ENCODE assay signal across 28 cellular contexts in genomic region chrX:5852941-5853340, GRCh38.
"Had no signal": no experiment of that assay in that cellular context is flagged by ENCODE, and none has a peak within 500 bp of the region (broad histone marks: within the 10 kb centered on the region; RNA-seq: fewer than 3 reads in every experiment).

No MANE protein-coding gene starts in this region.

- H3K27me3 Mint-ChIP-seq: activated CD4-positive, alpha-beta memory T cell treated with anti-CD3 and anti-CD28 coated beads for 36 hours; activated CD4-positive, alpha-beta T cell treated with anti-CD3 and anti-CD28 coated beads for 36 hours; activated CD4-positive, alpha-beta T cell treated with anti-CD3 and anti-CD28 coated beads, Interleukin-2, amount 10 ng/mL, durations not matched to agents 24 days and 14 days; activated CD8-positive, alpha-beta memory T cell treated with anti-CD3 and anti-CD28 coated beads, Interleukin-2, amount 10 ng/mL, durations not matched to agents 7 days and 5 days; activated naive CD8-positive, alpha-beta T cell; activated T-cell treated with anti-CD3 and anti-CD28 coated beads, Interleukin-2, amount 50 U/mL, for 24 hours; central memory CD8-positive, alpha-beta T cell; dendritic cell treated with granulocyte-macrophage colony-stimulating factor and Interleukin-4, amounts not matched to agents 40 ng/mL and 50 ng/mL, for 4 days had no signal

- H3K27ac ChIP-seq: brain microvascular endothelial cell, coronary artery, dorsolateral prefrontal cortex had no signal

- H3K4me3 ChIP-seq: coronary artery, dorsolateral prefrontal cortex had no signal

- DNase-seq: activated CD4-positive, alpha-beta memory T cell treated with anti-CD3 and anti-CD28 coated beads for 36 hours; activated CD4-positive, alpha-beta T cell treated with anti-CD3 and anti-CD28 coated beads for 36 hours; activated CD4-positive, alpha-beta T cell treated with anti-CD3 and anti-CD28 coated beads, Interleukin-2, amount 10 ng/mL, durations not matched to agents 24 days and 14 days; activated CD4-positive, CD25-positive, alpha-beta regulatory T cell; activated CD4-positive, CD25-positive, alpha-beta regulatory T cell treated with anti-CD3 and anti-CD28 coated beads, Interleukin-2, amount 50 U/mL, for 72 hours; activated CD8-positive, alpha-beta memory T cell treated with anti-CD3 and anti-CD28 coated beads, Interleukin-2, amount 10 ng/mL, durations not matched to agents 7 days and 5 days; activated CD8-positive, alpha-beta memory T cell treated with anti-CD3 and anti-CD28 coated beads, Interleukin-2, amount 50 U/mL, for 4 hours; activated CD8-positive, alpha-beta T cell treated with anti-CD3 and anti-CD28 coated beads, Interleukin-2, amount 10 ng/mL, durations not matched to agents 7 days and 5 days; activated gamma-delta T cell; activated naive CD4-positive, alpha-beta T cell; activated naive CD4-positive, alpha-beta T cell treated with anti-CD3 and anti-CD28 coated beads, Interleukin-2, amount 50 U/mL, for 16 hours; activated T-cell treated with anti-CD3 and anti-CD28 coated beads, Interleukin-2, amount 50 U/mL, for 24 hours; activated T-cell treated with anti-CD3 and anti-CD28 coated beads, Interleukin-2, amount 50 U/mL, for 72 hours; amniotic stem cell; anterior cingulate cortex; brain microvascular endothelial cell; dorsolateral prefrontal cortex; effector memory CD4-positive, alpha-beta T cell; endodermal cell; foreskin fibroblast; head of caudate nucleus; T-helper 1 cell; T-helper 2 cell had no signal

- H3K4me1 Mint-ChIP-seq: activated CD4-positive, alpha-beta T cell treated with anti-CD3 and anti-CD28 coated beads for 36 hours; activated CD4-positive, alpha-beta T cell treated with anti-CD3 and anti-CD28 coated beads, Interleukin-2, amount 10 ng/mL, durations not matched to agents 24 days and 14 days; activated CD8-positive, alpha-beta memory T cell treated with anti-CD3 and anti-CD28 coated beads, Interleukin-2, amount 10 ng/mL, durations not matched to agents 7 days and 5 days; central memory CD8-positive, alpha-beta T cell had no signal

- H3K36me3 ChIP-seq: brain microvascular endothelial cell had no signal

- H3K36me3 Mint-ChIP-seq: activated CD4-positive, alpha-beta memory T cell treated with anti-CD3 and anti-CD28 coated beads for 36 hours; activated CD8-positive, alpha-beta memory T cell treated with anti-CD3 and anti-CD28 coated beads, Interleukin-2, amount 10 ng/mL, durations not matched to agents 7 days and 5 days; activated naive CD8-positive, alpha-beta T cell had no signal

- ATAC-seq: activated CD4-positive, alpha-beta T cell treated with anti-CD3 and anti-CD28 coated beads for 36 hours; activated CD8-positive, alpha-beta memory T cell treated with anti-CD3 and anti-CD28 coated beads, Interleukin-2, amount 10 ng/mL, durations not matched to agents 7 days and 5 days; activated CD8-positive, alpha-beta T cell treated with anti-CD3 and anti-CD28 coated beads, Interleukin-2, amount 10 ng/mL, durations not matched to agents 7 days and 5 days; activated T-cell treated with anti-CD3 and anti-CD28 coated beads, Interleukin-2, amount 50 U/mL, for 72 hours; esophagus mucosa had no signal

- H3K27ac Mint-ChIP-seq: activated CD4-positive, alpha-beta memory T cell treated with anti-CD3 and anti-CD28 coated beads for 36 hours; activated CD4-positive, alpha-beta T cell treated with anti-CD3 and anti-CD28 coated beads for 36 hours; activated CD4-positive, alpha-beta T cell treated with anti-CD3 and anti-CD28 coated beads, Interleukin-2, amount 10 ng/mL, durations not matched to agents 24 days and 14 days; activated CD8-positive, alpha-beta memory T cell treated with anti-CD3 and anti-CD28 coated beads, Interleukin-2, amount 10 ng/mL, durations not matched to agents 7 days and 5 days; activated CD8-positive, alpha-beta T cell treated with anti-CD3 and anti-CD28 coated beads, Interleukin-2, amount 10 ng/mL, durations not matched to agents 7 days and 5 days; activated naive CD8-positive, alpha-beta T cell; activated T-cell treated with anti-CD3 and anti-CD28 coated beads, Interleukin-2, amount 50 U/mL, for 24 hours; activated T-cell treated with anti-CD3 and anti-CD28 coated beads, Interleukin-2, amount 50 U/mL, for 72 hours; dendritic cell treated with granulocyte-macrophage colony-stimulating factor and Interleukin-4, amounts not matched to agents 40 ng/mL and 50 ng/mL, for 4 days; endodermal cell had no signal

- H3K27me3 ChIP-seq: brain microvascular endothelial cell had no signal

- H3K4me3 Mint-ChIP-seq: activated CD4-positive, alpha-beta memory T cell treated with anti-CD3 and anti-CD28 coated beads for 36 hours; activated CD4-positive, alpha-beta T cell treated with anti-CD3 and anti-CD28 coated beads for 36 hours; activated CD4-positive, alpha-beta T cell treated with anti-CD3 and anti-CD28 coated beads, Interleukin-2, amount 10 ng/mL, durations not matched to agents 24 days and 14 days; activated CD8-positive, alpha-beta memory T cell treated with anti-CD3 and anti-CD28 coated beads, Interleukin-2, amount 10 ng/mL, durations not matched to agents 7 days and 5 days; activated CD8-positive, alpha-beta T cell treated with anti-CD3 and anti-CD28 coated beads, Interleukin-2, amount 10 ng/mL, durations not matched to agents 7 days and 5 days; activated naive CD8-positive, alpha-beta T cell; activated T-cell treated with anti-CD3 and anti-CD28 coated beads, Interleukin-2, amount 50 U/mL, for 24 hours; activated T-cell treated with anti-CD3 and anti-CD28 coated beads, Interleukin-2, amount 50 U/mL, for 72 hours; central memory CD8-positive, alpha-beta T cell; dendritic cell treated with granulocyte-macrophage colony-stimulating factor and Interleukin-4, amounts not matched to agents 40 ng/mL and 50 ng/mL, for 4 days; endodermal cell had no signal
